ENCODE assay signal across 21 cellular contexts in genomic region chr13:107370036-107370785, GRCh38.
DNase-seq lines count a peak whose midpoint lies in the region; ATAC-seq, FAIRE-seq and TF ChIP-seq lines count a peak whose summit lies in the region.
"Had no signal": no experiment of that assay in that cellular context is flagged by ENCODE, and none has a peak within 500 bp of the region (broad histone marks: within the 10 kb centered on the region; RNA-seq: fewer than 3 reads in every experiment).

No MANE protein-coding gene starts in this region.

- peak overlapping the region; percentile 55 for H3K27ac ChIP-seq in PC-3 (ENCODE audit: low read length)
- H3K27ac ChIP-seq in left lung: no peak overlapping the region
- H3K27ac ChIP-seq: colonic mucosa, esophagus squamous epithelium, neutrophil, vagina had no signal

- H3K27me3 ChIP-seq in PC-3 (ENCODE audit: low read length) (no peaks in the 10 kb centered on the region), left lung (no peaks in the 10 kb centered on the region)
- H3K27me3 ChIP-seq: colonic mucosa, esophagus squamous epithelium, neutrophil, vagina had no signal

- no peaks in the 10 kb centered on the region for H3K9me2 ChIP-seq in PC-3 (replicated peaks; ENCODE audit: low read length)

- no peaks in the 10 kb centered on the region for H3K27me3 Mint-ChIP-seq in activated CD4-positive, alpha-beta T cell treated with anti-CD3 and anti-CD28 coated beads for 36 hours
- H3K27me3 Mint-ChIP-seq: activated naive CD8-positive, alpha-beta T cell treated with anti-CD3 and anti-CD28 coated beads, Interleukin-2, amount 10 ng/mL, durations not matched to agents 7 days and 5 days; T-helper 17 cell had no signal

- no peaks in the 10 kb centered on the region for H3K79me2 ChIP-seq in PC-3 (ENCODE audit: low read length)

- no peaks in the 10 kb centered on the region for H3F3A ChIP-seq in PC-3 (ENCODE audit: low read length, unreplicated experiment)

- no peak overlapping the region for H2AFZ ChIP-seq in PC-3 (ENCODE audit: low read length)

- H3K4me3 ChIP-seq in PC-3 (ENCODE audit: low read length) (no peak overlapping the region), left lung (no peak overlapping the region)
- H3K4me3 ChIP-seq: colonic mucosa, esophagus squamous epithelium, vagina had no signal

- no peaks in the 10 kb centered on the region for H4K20me1 ChIP-seq in PC-3 (ENCODE audit: low read length)

- no peak overlapping the region for H3K27ac Mint-ChIP-seq in activated CD4-positive, alpha-beta T cell treated with anti-CD3 and anti-CD28 coated beads for 36 hours
- H3K27ac Mint-ChIP-seq: activated naive CD8-positive, alpha-beta T cell treated with anti-CD3 and anti-CD28 coated beads, Interleukin-2, amount 10 ng/mL, durations not matched to agents 7 days and 5 days; T-helper 17 cell had no signal

- H3K4me1 Mint-ChIP-seq in activated CD4-positive, alpha-beta T cell treated with anti-CD3 and anti-CD28 coated beads for 36 hours: no peaks in the 10 kb centered on the region
- H3K4me1 Mint-ChIP-seq: activated naive CD8-positive, alpha-beta T cell treated with anti-CD3 and anti-CD28 coated beads, Interleukin-2, amount 10 ng/mL, durations not matched to agents 7 days and 5 days; T-helper 17 cell had no signal

- H3K4me2 ChIP-seq in PC-3 (ENCODE audit: low read length): peak overlapping the region; percentile 39; the same call in 1 of the 2 replicates

- FAIRE-seq in GM19239 (lab: Jason Lieb, UNC): no peak

- no peak overlapping the region for H3K9ac ChIP-seq in PC-3 (ENCODE audit: low read length)

- CTCF ChIA-PET in PC-3 (lab: Charles Lee): interaction anchor here (0.6 kb wide), 2 partner anchors 159 to 299 kb away, joined by 3 to 4 read pairs; no protein-coding TSS in a partner anchor
- CTCF ChIA-PET in activated CD4-positive, alpha-beta T cell treated with anti-CD3 and anti-CD28 coated beads for 36 hours (lab: Charles Lee): no interaction called here

- POLR2A ChIA-PET in PC-3 (lab: Charles Lee; ENCODE audit: unreplicated experiment): interaction anchor here (0.6 kb wide), 1 partner anchor 9 kb away, joined by 5 read pairs; no protein-coding TSS in a partner anchor
- POLR2A ChIA-PET in activated CD4-positive, alpha-beta T cell treated with anti-CD3 and anti-CD28 coated beads for 36 hours (lab: Charles Lee): no interaction called here

- ATAC-seq in PC-3 (peak; percentile 48), left lung (peak; percentile 34), HG02973 (IDR thresholded peaks at IDR 0.05; ENCODE audit: unreplicated experiment) (no peak)
- no peak for ATAC-seq in activated CD4-positive, alpha-beta T cell treated with anti-CD3 and anti-CD28 coated beads for 36 hours
- ATAC-seq: Panc1, T-helper 17 cell had no signal

- H3K36me3 ChIP-seq in PC-3 (ENCODE audit: low read depth, low read length) (no peaks in the 10 kb centered on the region), left lung (no peaks in the 10 kb centered on the region)
- H3K36me3 ChIP-seq: colonic mucosa, esophagus squamous epithelium, neutrophil, vagina had no signal

- H3K36me3 Mint-ChIP-seq in activated CD4-positive, alpha-beta T cell treated with anti-CD3 and anti-CD28 coated beads for 36 hours (ENCODE audit: low read depth): no peaks in the 10 kb centered on the region
- H3K36me3 Mint-ChIP-seq: activated naive CD8-positive, alpha-beta T cell treated with anti-CD3 and anti-CD28 coated beads, Interleukin-2, amount 10 ng/mL, durations not matched to agents 7 days and 5 days had no signal

- H3K9me3 ChIP-seq in PC-3 (ENCODE audit: low read length) (no peaks in the 10 kb centered on the region), left lung (no peaks in the 10 kb centered on the region)
- H3K9me3 ChIP-seq: colonic mucosa, neutrophil, vagina had no signal

- intact Hi-C loops in PC-3 (cut with micrococcal nuclease): loop anchor here (5.0 kb wide), 1 partner anchor 78 kb away; no protein-coding TSS in a partner anchor
- intact Hi-C loops in left lung (cut with DNase I): no loop called here
- intact Hi-C loops in activated CD4-positive, alpha-beta T cell treated with anti-CD3 and anti-CD28 coated beads for 36 hours (cut with DNase I, micrococcal nuclease): loop anchor here in 1 of 2 experiments (5.0 kb wide), 1 partner anchor 282 kb away; no protein-coding TSS in a partner anchor

- no peak for TF ChIP-seq CTCF in PC-3 (conservative IDR thresholded peaks at IDR 0.05; ENCODE audit: low read depth, low read length)
- TF ChIP-seq CTCF in left lung (IDR thresholded peaks at IDR 0.05): no peak

- no peak overlapping the region for H3K4me3 Mint-ChIP-seq in activated CD4-positive, alpha-beta T cell treated with anti-CD3 and anti-CD28 coated beads for 36 hours
- H3K4me3 Mint-ChIP-seq: activated naive CD8-positive, alpha-beta T cell treated with anti-CD3 and anti-CD28 coated beads, Interleukin-2, amount 10 ng/mL, durations not matched to agents 7 days and 5 days; T-helper 17 cell had no signal

- BruUV-seq in PC-3 (replicated peaks; lab: Mats Ljungman, UMichigan): no TSS peak

- peaks cover 43% of the 10 kb centered on the region for H3K4me1 ChIP-seq in PC-3 (ENCODE audit: insufficient read depth, low read length)
- H3K4me1 ChIP-seq in left lung: no peaks in the 10 kb centered on the region
- H3K4me1 ChIP-seq: colonic mucosa, esophagus squamous epithelium, vagina had no signal

- H3K9me3 Mint-ChIP-seq in activated CD4-positive, alpha-beta T cell treated with anti-CD3 and anti-CD28 coated beads for 36 hours (ENCODE audit: low read depth): no peaks in the 10 kb centered on the region
- H3K9me3 Mint-ChIP-seq: activated naive CD8-positive, alpha-beta T cell treated with anti-CD3 and anti-CD28 coated beads, Interleukin-2, amount 10 ng/mL, durations not matched to agents 7 days and 5 days had no signal

- peak; percentile 33 for DNase-seq in AG08396 (ENCODE audit: low spot score)
- peak; percentile 50 for DNase-seq in PC-3
- peak; percentile 85 for DNase-seq in dermis blood vessel endothelial cell
- DNase-seq in left lung: no peak
- no peak for DNase-seq in activated CD4-positive, alpha-beta T cell treated with anti-CD3 and anti-CD28 coated beads for 36 hours
- DNase-seq in GM19239 (ENCODE audit: insufficient read length, low spot score): no peak
- DNase-seq in DMS114 treated with DMSO at 0.1 percent for 48 hours (lab: John Stamatoyannopoulos, UW; ENCODE audit: unreplicated experiment): no peak
- DNase-seq: activated CD4-positive, alpha-beta T cell treated with anti-CD3 and anti-CD28 coated beads for 4 hours; activated naive CD8-positive, alpha-beta T cell treated with anti-CD3 and anti-CD28 coated beads, Interleukin-2, amount 10 ng/mL, durations not matched to agents 7 days and 5 days; activated T-cell treated with anti-CD3 and anti-CD28 coated beads for 4 hours; colonic mucosa; esophagus squamous epithelium; KBM-7; NCI-H1694; NCI-H510A; stimulated activated naive CD4-positive, alpha-beta T cell treated with Interleukin-2 at 50 U/mL for 16 hours; T-helper 17 cell had no signal

Comparison
In these comparisons a context has a peak if more than half of its experiments do, and no peak if none do; other contexts are left out.
1. DNase-seq: peak in AG08396 (single experiment), PC-3 (single experiment) and dermis blood vessel endothelial cell (single experiment); none in left lung (0 of 2), activated CD4-positive, alpha-beta T cell treated with anti-CD3 and anti-CD28 coated beads for 36 hours (single experiment), GM19239 (single experiment) and DMS114 treated with DMSO at 0.1 percent for 48 hours (single experiment).
2. ATAC-seq: peak in PC-3 (single experiment) and left lung (single experiment); none in activated CD4-positive, alpha-beta T cell treated with anti-CD3 and anti-CD28 coated beads for 36 hours (single experiment) and HG02973 (single experiment).